Comparison of ENCODE assay signal across 14 cellular contexts in genomic region chr4:40245794-40246546, GRCh38. TPM values are rescaled to one million over a fixed set of nuclear protein-coding genes. Genes with fewer than 3 reads are reported as not detected.
DNase-seq lines count a peak whose midpoint lies in the region; ATAC-seq and TF ChIP-seq lines count a peak whose summit lies in the region.
"Had no signal": no experiment of that assay in that cellular context is flagged by ENCODE, and none has a peak within 500 bp of the region (broad histone marks: within the 10 kb centered on the region; RNA-seq: fewer than 3 reads in every experiment).

No MANE protein-coding gene starts in this region.

- peak overlapping the region; percentile 18 to 31 for H3K4me3 Mint-ChIP-seq in activated T-cell treated with anti-CD3 and anti-CD28 coated beads, Interleukin-2, amount 50 U/mL, for 72 hours
- H3K4me3 Mint-ChIP-seq in stimulated activated memory B cell treated with anti-CD40 and anti-IgM and Interleukin-4, amounts not matched to agents 10 μg/mL and 1 μg/mL and 100 μg/mL, for 72 hours, result no peak overlapping the region

- H3K9me3 Mint-ChIP-seq in activated T-cell treated with anti-CD3 and anti-CD28 coated beads, Interleukin-2, amount 50 U/mL, for 72 hours, result no peaks in the 10 kb centered on the region
- no peaks in the 10 kb centered on the region for H3K9me3 Mint-ChIP-seq in stimulated activated memory B cell treated with anti-CD40 and anti-IgM and Interleukin-4, amounts not matched to agents 10 μg/mL and 1 μg/mL and 100 μg/mL, for 72 hours

- H3K9me3 ChIP-seq in SU-DHL-6 (ENCODE audit: insufficient read depth, low read length), result no peaks in the 10 kb centered on the region
- H3K9me3 ChIP-seq in effector memory CD4-positive, alpha-beta T cell (ENCODE audit: control insufficient read depth, low read length), result no peaks in the 10 kb centered on the region

- H3K9me2 ChIP-seq in SU-DHL-6 (replicated peaks; ENCODE audit: insufficient read depth, low read length), result no peaks in the 10 kb centered on the region

- peaks cover 95% of the 10 kb centered on the region for H3K4me1 Mint-ChIP-seq in activated T-cell treated with anti-CD3 and anti-CD28 coated beads, Interleukin-2, amount 50 U/mL, for 72 hours (ENCODE audit: low read depth)
- peaks cover 65% of the 10 kb centered on the region for H3K4me1 Mint-ChIP-seq in stimulated activated memory B cell treated with anti-CD40 and anti-IgM and Interleukin-4, amounts not matched to agents 10 μg/mL and 1 μg/mL and 100 μg/mL, for 72 hours

- peaks cover 61% of the 10 kb centered on the region for H3F3A ChIP-seq in SU-DHL-6 (ENCODE audit: insufficient read depth)

- H3K79me2 ChIP-seq in SU-DHL-6 (ENCODE audit: insufficient read depth, low read length), result peaks cover 38% of the 10 kb centered on the region

- no peaks in the 10 kb centered on the region for H3K27me3 ChIP-seq in SU-DHL-6 (ENCODE audit: low read length)
- no peaks in the 10 kb centered on the region for H3K27me3 ChIP-seq in effector memory CD4-positive, alpha-beta T cell (replicated peaks; ENCODE audit: control insufficient read depth, insufficient read depth, low read length, poor library complexity, severe bottlenecking)

- H4K20me1 ChIP-seq in SU-DHL-6 (ENCODE audit: low read depth, low read length), result peaks cover 27% of the 10 kb centered on the region

- ATAC-seq in activated T-cell treated with anti-CD3 and anti-CD28 coated beads, Interleukin-2, amount 50 U/mL, for 72 hours (replicated peaks in 1 of 2), result no peak
- no peak for ATAC-seq in stimulated activated memory B cell treated with anti-CD40 and anti-IgM and Interleukin-4, amounts not matched to agents 10 μg/mL and 1 μg/mL and 100 μg/mL, for 72 hours
- ATAC-seq in GM18858 (IDR thresholded peaks at IDR 0.05; ENCODE audit: unreplicated experiment), result no peak

- H3K27ac ChIP-seq in SU-DHL-6 (ENCODE audit: low read depth, low read length), result peak overlapping the region; percentile 16; the same call in 1 of the 2 replicates
- peak overlapping the region; percentile 53 for H3K27ac ChIP-seq in effector memory CD4-positive, alpha-beta T cell (ENCODE audit: insufficient read depth, low read length, poor library complexity, severe bottlenecking)

- peaks cover 75% of the 10 kb centered on the region for H3K4me1 ChIP-seq in effector memory CD4-positive, alpha-beta T cell (ENCODE audit: control insufficient read depth, insufficient read depth, low read length, poor library complexity, severe bottlenecking)

- peak overlapping the region; percentile 94 for H3K27ac Mint-ChIP-seq in activated T-cell treated with anti-CD3 and anti-CD28 coated beads, Interleukin-2, amount 50 U/mL, for 72 hours
- peak overlapping the region; percentile 38 for H3K27ac Mint-ChIP-seq in stimulated activated memory B cell treated with anti-CD40 and anti-IgM and Interleukin-4, amounts not matched to agents 10 μg/mL and 1 μg/mL and 100 μg/mL, for 72 hours

- H3K9ac ChIP-seq in SU-DHL-6 (ENCODE audit: low read length), result no peak overlapping the region

- H3K4me2 ChIP-seq in SU-DHL-6 (ENCODE audit: low read depth, low read length, poor library complexity, severe bottlenecking), result no peak overlapping the region

- no peak for TF ChIP-seq CTCF in SU-DHL-6 (IDR thresholded peaks at IDR 0.05; ENCODE audit: insufficient read depth, low read length, poor library complexity, severe bottlenecking)

- no peak overlapping the region for H3K4me3 ChIP-seq in SU-DHL-6 (ENCODE audit: insufficient read depth, low read length, poor library complexity, severe bottlenecking)
- no peak overlapping the region for H3K4me3 ChIP-seq in effector memory CD4-positive, alpha-beta T cell (ENCODE audit: insufficient read depth, low read depth, low read length, poor library complexity, severe bottlenecking)

- no peaks in the 10 kb centered on the region for H3K27me3 Mint-ChIP-seq in activated T-cell treated with anti-CD3 and anti-CD28 coated beads, Interleukin-2, amount 50 U/mL, for 72 hours (ENCODE audit: low read depth)
- no peaks in the 10 kb centered on the region for H3K27me3 Mint-ChIP-seq in stimulated activated memory B cell treated with anti-CD40 and anti-IgM and Interleukin-4, amounts not matched to agents 10 μg/mL and 1 μg/mL and 100 μg/mL, for 72 hours

- peaks cover 40% of the 10 kb centered on the region; the same call in 1 of the 2 replicates for H3K36me3 ChIP-seq in SU-DHL-6 (ENCODE audit: low read length)
- H3K36me3 ChIP-seq in effector memory CD4-positive, alpha-beta T cell (ENCODE audit: control insufficient read depth, insufficient read depth, low read length), result peaks cover 33% of the 10 kb centered on the region

- H2AFZ ChIP-seq in SU-DHL-6 (ENCODE audit: low read depth, low read length, severe bottlenecking), result no peak overlapping the region

- H3K36me3 Mint-ChIP-seq in activated T-cell treated with anti-CD3 and anti-CD28 coated beads, Interleukin-2, amount 50 U/mL, for 72 hours (ENCODE audit: insufficient read depth in 2 of 2), result peaks cover 24 to 36% of the 10 kb centered on the region in 2 donors
- peaks cover 46% of the 10 kb centered on the region for H3K36me3 Mint-ChIP-seq in stimulated activated memory B cell treated with anti-CD40 and anti-IgM and Interleukin-4, amounts not matched to agents 10 μg/mL and 1 μg/mL and 100 μg/mL, for 72 hours

- DNase-seq in activated T-cell treated with anti-CD3 and anti-CD28 coated beads, Interleukin-2, amount 50 U/mL, for 72 hours, result no peak
- DNase-seq in activated T-cell treated with anti-CD3 and anti-CD28 coated beads, Interleukin-2, amount 50 U/mL, for 48 hours, result no peak
- DNase-seq in effector memory CD4-positive, alpha-beta T cell, result no peak
- DNase-seq in OCI-M1 (lab: John Stamatoyannopoulos, UW), result no peak
- DNase-seq in NCI-H2081 treated with DMSO at 0.1 percent for 48 hours (lab: John Stamatoyannopoulos, UW), result no peak
- DNase-seq: GOT3, Kasumi-1, kidney, NCI-H146, NCI-H774 had no signal

RNA-seq across cellular contexts. Expression of gene RHOH, which starts 49.1 kb away (rescaled TPM):
- 100 to 1,000 TPM; 150 to 182 TPM for total RNA-seq in activated T-cell treated with anti-CD3 and anti-CD28 coated beads, Interleukin-2, amount 50 U/mL, for 72 hours
- total RNA-seq: pulmonary artery endothelial cell had no signal
